ENCODE assay signal across 8 cellular contexts in genomic region chr18:23587220-23587642, GRCh38. TPM values are rescaled to one million over a fixed set of nuclear protein-coding genes. Genes with fewer than 3 reads are reported as not detected.
DNase-seq lines count a peak whose midpoint lies in the region; ATAC-seq and TF ChIP-seq lines count a peak whose summit lies in the region.

No MANE protein-coding gene starts in this region.

- peaks cover 40% of the 10 kb centered on the region for H3K79me2 ChIP-seq in PC-3 (ENCODE audit: low read length)

- 53% methylated on average over 7 of the region's 7 CpGs for WGBS in esophagus muscularis mucosa
- 35 to 42% (median 38%) methylated on average over 7 of the region's 7 CpGs for WGBS in psoas muscle, 3 donors

- H3K4me3 ChIP-seq in GM12865 (ENCODE audit: low read depth, low read length) (peak overlapping the region; percentile 100), PC-3 (ENCODE audit: low read length) (peak overlapping the region; percentile 58), esophagus muscularis mucosa (peak overlapping the region; percentile 84 to 97 (median 92)), psoas muscle (peak overlapping the region; percentile 97)

- H3K9me3 ChIP-seq in PC-3 (ENCODE audit: low read length): no peaks in the 10 kb centered on the region
- H3K9me3 ChIP-seq in esophagus muscularis mucosa: no peaks in the 10 kb centered on the region
- H3K9me3 ChIP-seq in psoas muscle: no peaks in the 10 kb centered on the region

- H3K27me3 ChIP-seq in PC-3 (ENCODE audit: low read length) (no peaks in the 10 kb centered on the region), esophagus muscularis mucosa (no peaks in the 10 kb centered on the region), psoas muscle (ENCODE audit: insufficient read depth in 3 of 3, low read length in 2 of 3) (no peaks in the 10 kb centered on the region)

- peak overlapping the region; percentile 93 for H2AFZ ChIP-seq in PC-3 (ENCODE audit: low read length)

- no peaks in the 10 kb centered on the region for H3K36me3 ChIP-seq in PC-3 (ENCODE audit: low read depth, low read length)
- H3K36me3 ChIP-seq in esophagus muscularis mucosa: no peaks in the 10 kb centered on the region
- H3K36me3 ChIP-seq in psoas muscle (ENCODE audit: insufficient read depth in 1 of 2, low read depth in 1 of 2): no peaks in the 10 kb centered on the region

- no peak for TF ChIP-seq CTCF in GM12865 (IDR thresholded peaks at IDR 0.05; ENCODE audit: insufficient read depth, low read depth, low read length, missing control alignments)
- TF ChIP-seq CTCF in PC-3 (conservative IDR thresholded peaks at IDR 0.05; ENCODE audit: low read depth, low read length): no peak
- peak in 1 of 3 experiments; percentile 1 for TF ChIP-seq CTCF in esophagus muscularis mucosa (IDR thresholded peaks at IDR 0.05)
- no peak for TF ChIP-seq CTCF in psoas muscle (IDR thresholded peaks at IDR 0.05)

- no peak for TF ChIP-seq POLR2A in esophagus muscularis mucosa (IDR thresholded peaks at IDR 0.05; ENCODE audit: low read depth)

- H3K4me1 ChIP-seq in PC-3 (ENCODE audit: insufficient read depth, low read length) (peaks cover 26% of the 10 kb centered on the region), esophagus muscularis mucosa (peaks cover 30 to 46% (median 43%) of the 10 kb centered on the region in 4 donors), psoas muscle (peaks cover 29% of the 10 kb centered on the region)

- CTCF ChIA-PET in PC-3 (lab: Charles Lee): interaction anchor here (0.7 kb wide), 1 partner anchor 89 kb away, joined by 3 read pairs; no protein-coding TSS in a partner anchor

- no peaks in the 10 kb centered on the region for H3F3A ChIP-seq in PC-3 (ENCODE audit: low read length, unreplicated experiment)

- peak overlapping the region; percentile 98 for H3K27ac ChIP-seq in PC-3 (ENCODE audit: low read length)
- peak overlapping the region; percentile 98 to 100 (median 99) for H3K27ac ChIP-seq in esophagus muscularis mucosa (replicated peaks in 1 of 4)
- peak overlapping the region; percentile 100 for H3K27ac ChIP-seq in psoas muscle

- H3K9me2 ChIP-seq in PC-3 (replicated peaks; ENCODE audit: low read length): no peaks in the 10 kb centered on the region

- peaks cover 11% of the 10 kb centered on the region for H4K20me1 ChIP-seq in PC-3 (ENCODE audit: low read length)

- peak overlapping the region; percentile 77 for H3K4me2 ChIP-seq in PC-3 (ENCODE audit: low read length)

- TF ChIP-seq EP300 in esophagus muscularis mucosa (IDR thresholded peaks at IDR 0.05): no peak

- DNase-seq in GM12865 (ENCODE audit: low read depth) (peak; percentile 8), PC-3 (no peak), esophagus muscularis mucosa (ENCODE audit: extremely low spot score) (no peak), psoas muscle (no peak), NCI-H2029 (lab: John Stamatoyannopoulos, UW) (no peak), NCI-H345 treated with DMSO at 0.1 percent for 48 hours (lab: John Stamatoyannopoulos, UW; ENCODE audit: unreplicated experiment) (no peak), dermis blood vessel endothelial cell (no peak)

- no peak for ATAC-seq in PC-3
- no peak for ATAC-seq in psoas muscle
- ATAC-seq in HG02884 (IDR thresholded peaks at IDR 0.05; ENCODE audit: unreplicated experiment): no peak

- peak overlapping the region; percentile 95 for H3K9ac ChIP-seq in PC-3 (ENCODE audit: low read length)

- intact Hi-C loops in PC-3 (cut with micrococcal nuclease): loop anchor here (1.0 to 5.0 kb wide), 4 partner anchors 35 to 85 kb away; partner anchors contain the start of gene RMC1
- intact Hi-C loops in esophagus muscularis mucosa (cut with DNase I): loop anchor here (2.0 to 10.0 kb wide), 3 partner anchors 70 to 132 kb away; partner anchors contain the start of genes RIOK3 and RMC1
- intact Hi-C loops in psoas muscle (cut with DNase I): loop anchor here (2.0 to 5.0 kb wide), 2 partner anchors 70 kb away; no protein-coding TSS in a partner anchor

- BruUV-seq in PC-3 (replicated peaks; lab: Mats Ljungman, UMichigan): no TSS peak

- POLR2A ChIA-PET in PC-3 (lab: Charles Lee; ENCODE audit: unreplicated experiment): no interaction called here

RNA-seq across cellular contexts. Expression of gene NPC1, which starts 0.9 kb away (rescaled TPM):
- total RNA-seq in PC-3 (2014; rRNA removed) (85.5 and 122 TPM in 2 replicates), esophagus muscularis mucosa (10 to 100 TPM; 39.9 to 63.7 (median 45.6) TPM), psoas muscle (10 to 100 TPM; 27.6 to 58.0 (median 41.8) TPM), dermis blood vessel endothelial cell (36.4 and 80.5 TPM in 2 replicates)
- polyA plus RNA-seq in psoas muscle: 100 to 1,000 TPM in 1 of 3 donors, 10 to 100 TPM in 2; 24.8 to 126 (median 30.3) TPM
